14 cellular contexts compared by ENCODE assay signal in the genomic region with DNA sequence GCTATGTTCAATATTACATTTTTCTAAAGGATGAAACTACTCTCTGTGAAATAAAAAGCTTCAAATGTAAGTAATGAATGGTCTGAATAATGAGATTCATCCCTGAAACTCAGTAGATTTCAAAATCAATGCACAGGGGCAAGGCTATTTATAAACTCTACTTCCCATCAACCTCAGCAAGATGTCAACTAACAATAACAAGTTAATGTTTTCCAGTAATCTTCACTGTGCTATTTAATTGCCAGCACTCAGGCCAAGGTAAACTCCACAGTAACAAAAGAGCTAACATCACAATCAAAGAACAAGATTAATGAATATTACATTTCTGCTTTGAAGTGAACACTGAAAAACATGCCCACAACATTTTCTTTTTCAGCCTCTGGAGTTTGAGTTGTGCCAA.
DNase-seq lines count a peak whose midpoint lies in the region; ATAC-seq, FAIRE-seq and TF ChIP-seq lines count a peak whose summit lies in the region.
"Had no signal": no experiment of that assay in that cellular context is flagged by ENCODE, and none has a peak within 500 bp of the region (broad histone marks: within the 10 kb centered on the region; RNA-seq: fewer than 3 reads in every experiment).

No MANE protein-coding gene starts in this region.

- peak overlapping the region; percentile 92 for H3K27ac Mint-ChIP-seq in mesothelial cell of epicardium
- H3K27ac Mint-ChIP-seq: IgD-negative memory B cell had no signal

- H3K36me3 Mint-ChIP-seq in mesothelial cell of epicardium, result peaks cover 6% of the 10 kb centered on the region

- H3K4me3 Mint-ChIP-seq in mesothelial cell of epicardium, result no peak overlapping the region
- H3K4me3 Mint-ChIP-seq: IgD-negative memory B cell had no signal

- DNase-seq in COR-L47 (lab: John Stamatoyannopoulos, UW) (peak; percentile 66), NCI-H2081 treated with DMSO at 0.1 percent for 48 hours (lab: John Stamatoyannopoulos, UW) (peak; percentile 68), epithelial cell of proximal tubule (ENCODE audit: low read depth) (peak; percentile 80), mesothelial cell of epicardium (ENCODE audit: low spot score in 2 of 2, unreplicated experiment in 2 of 2) (no peak), D721Med (ENCODE audit: insufficient read length, low spot score) (no peak), lower leg skin (ENCODE audit: low spot score in 2 of 2) (no peak), NCI-H1694 (lab: John Stamatoyannopoulos, UW) (no peak)
- DNase-seq: central memory CD4-positive, alpha-beta T cell; GDM1; midbrain; NCI-H526 had no signal

- peaks cover 54% of the 10 kb centered on the region for H3K4me1 Mint-ChIP-seq in mesothelial cell of epicardium

- no peak for ATAC-seq in HG03175 (IDR thresholded peaks at IDR 0.05; ENCODE audit: unreplicated experiment)
- ATAC-seq: activated CD4-positive, CD25-positive, alpha-beta regulatory T cell treated with anti-CD3 and anti-CD28 coated beads, Interleukin-2, amount 50 U/mL, for 24 hours had no signal

- no peaks in the 10 kb centered on the region for H3K27me3 Mint-ChIP-seq in mesothelial cell of epicardium (ENCODE audit: low read depth)
- H3K27me3 Mint-ChIP-seq: IgD-negative memory B cell had no signal

- no peak for TF ChIP-seq CTCF in epithelial cell of proximal tubule (conservative IDR thresholded peaks at IDR 0.05; ENCODE audit: low read depth, low read length)
- no peak for TF ChIP-seq CTCF in mesothelial cell of epicardium (IDR thresholded peaks at IDR 0.05; ENCODE audit: unreplicated experiment)
- no peak for TF ChIP-seq CTCF in D721Med (IDR thresholded peaks at IDR 0.05; ENCODE audit: insufficient read depth, missing control alignments)
- TF ChIP-seq CTCF in lower leg skin (IDR thresholded peaks at IDR 0.05), result no peak

- H3K4me3 ChIP-seq in epithelial cell of proximal tubule (ENCODE audit: low read depth, low read length), result no peak overlapping the region
- H3K4me3 ChIP-seq in lower leg skin (ENCODE audit: low read depth, poor library complexity, severe bottlenecking), result no peak overlapping the region

- intact Hi-C loops in lower leg skin (cut with DNase I; ENCODE audit: low total_unique reads), result no loop called here

- TF ChIP-seq POLR2A in lower leg skin (IDR thresholded peaks at IDR 0.05), result no peak

- H3K9me3 Mint-ChIP-seq in mesothelial cell of epicardium, result peaks cover 11% of the 10 kb centered on the region

- no peak for FAIRE-seq in D721Med (lab: Jason Lieb, UNC)

Comparison
In these comparisons a context has a peak if more than half of its experiments do, and no peak if none do; other contexts are left out.
1. DNase-seq: peak in COR-L47 (single experiment), NCI-H2081 treated with DMSO at 0.1 percent for 48 hours (single experiment) and epithelial cell of proximal tubule (single experiment); none in mesothelial cell of epicardium (0 of 2), D721Med (single experiment), lower leg skin (0 of 2) and NCI-H1694 (single experiment).